ENCODE assay signal across 7 cellular contexts in genomic region chr13:29339386-29340272, GRCh38.
"Had no signal": no experiment of that assay in that cellular context is flagged by ENCODE, and none has a peak within 500 bp of the region (broad histone marks: within the 10 kb centered on the region; RNA-seq: fewer than 3 reads in every experiment).

No MANE protein-coding gene starts in this region.

- H3K27ac ChIP-seq: HL-60 had no signal

- H3K4me3 ChIP-seq: GM23338, HAP-1 had no signal

- DNase-seq: HFFc6, KBM-7 had no signal

- H3K4me2 ChIP-seq: GM23338 had no signal

- H2AFZ ChIP-seq: GM23338 had no signal

- H3K4me1 ChIP-seq: HAP-1 had no signal

- H3K36me3 ChIP-seq: HAP-1 had no signal

- ATAC-seq: GM23338, HCT116, HepG2 had no signal

- H3K9me3 ChIP-seq: HAP-1 had no signal
